In genomic region chr17:79577485-79578187, GRCh38 we compare ENCODE assay signal across 35 cellular contexts. TPM values are rescaled to one million over a fixed set of nuclear protein-coding genes. Genes with fewer than 3 reads are reported as not detected.
"Had no signal": no experiment of that assay in that cellular context is flagged by ENCODE, and none has a peak within 500 bp of the region (broad histone marks: within the 10 kb centered on the region; RNA-seq: fewer than 3 reads in every experiment).

No MANE protein-coding gene starts in this region.

- DNase-seq: activated B cell treated with CpG ODN at 0.5 μM for 24 hours; activated CD4-positive, alpha-beta memory T cell treated with anti-CD3 and anti-CD28 coated beads for 36 hours; activated CD4-positive, alpha-beta T cell treated with anti-CD3 and anti-CD28 coated beads for 36 hours; activated CD4-positive, alpha-beta T cell treated with anti-CD3 and anti-CD28 coated beads, Interleukin-2, amount 10 ng/mL, durations not matched to agents 24 days and 14 days; activated CD8-positive, alpha-beta memory T cell treated with anti-CD3 and anti-CD28 coated beads, Interleukin-2, amount 10 ng/mL, durations not matched to agents 7 days and 5 days; activated CD8-positive, alpha-beta memory T cell treated with anti-CD3 and anti-CD28 coated beads, Interleukin-2, amount 50 U/mL, for 4 hours; activated CD8-positive, alpha-beta T cell treated with anti-CD3 and anti-CD28 coated beads, Interleukin-2, amount 10 ng/mL, durations not matched to agents 7 days and 5 days; activated effector memory CD4-positive, alpha-beta T cell treated with anti-CD3 and anti-CD28 coated beads, Interleukin-2, amount 50 U/mL, for 16 hours; activated naive CD4-positive, alpha-beta T cell treated with anti-CD3 and anti-CD28 coated beads for 36 hours; activated naive CD8-positive, alpha-beta T cell treated with anti-CD3 and anti-CD28 coated beads for 36 hours; activated naive CD8-positive, alpha-beta T cell treated with anti-CD3 and anti-CD28 coated beads, Interleukin-2, amount 50 U/mL, for 24 hours; activated T-cell treated with anti-CD3 and anti-CD28 coated beads, Interleukin-2, amount 50 U/mL, for 1 hour; activated T-cell treated with anti-CD3 and anti-CD28 coated beads, Interleukin-2, amount 50 U/mL, for 48 hours; adrenal gland; body of pancreas; colonic mucosa; effector CD8-positive, alpha-beta T cell; esophagus squamous epithelium; foreskin melanocyte; T-helper 1 cell; T-helper 17 cell; T1000; WERI-Rb-1 had no signal

- H3K9me3 Mint-ChIP-seq: activated B cell treated with CpG ODN at 0.5 μM for 24 hours; activated CD4-positive, alpha-beta memory T cell treated with anti-CD3 and anti-CD28 coated beads for 36 hours; activated CD4-positive, alpha-beta T cell treated with anti-CD3 and anti-CD28 coated beads, Interleukin-2, amount 10 ng/mL, durations not matched to agents 24 days and 14 days; activated naive CD4-positive, alpha-beta T cell treated with anti-CD3 and anti-CD28 coated beads for 36 hours; activated naive CD4-positive, alpha-beta T cell treated with anti-CD3 and anti-CD28 coated beads, Interleukin-2, amount 50 U/mL, for 24 hours; activated naive CD8-positive, alpha-beta T cell treated with anti-CD3 and anti-CD28 coated beads for 36 hours; activated naive CD8-positive, alpha-beta T cell treated with anti-CD3 and anti-CD28 coated beads, Interleukin-2, amount 50 U/mL, for 24 hours; activated T-helper 1 cell treated with anti-CD3 and anti-CD28 coated beads, Interleukin-12 subunit alpha, Interleukin-12 subunit beta, Interleukin-2, Interleukin-4 antibody, amounts not matched to agents 30 ng/mL and 10 ng/mL and 1 ng/mL, durations not matched to agents 14 hours and 24 hours and 36 hours; activated T-helper 2 cell treated with anti-CD3 and anti-CD28 coated beads, Interferon-gamma antibody, Interleukin-2, Interleukin-4, amounts not matched to agents 10 μg/mL and 5 μg/mL and 100 μg/mL, durations not matched to agents 14 hours and 24 hours and 36 hours; T-helper 2 cell treated with Interferon-gamma antibody and Interleukin-4, amounts not matched to agents 5 μg/mL and 100 μg/mL, for 36 hours had no signal

- H3K4me1 ChIP-seq: adrenal gland, body of pancreas, colonic mucosa, esophagus squamous epithelium, gastroesophageal sphincter had no signal

- H3K27me3 Mint-ChIP-seq: activated CD4-positive, alpha-beta T cell treated with anti-CD3 and anti-CD28 coated beads for 36 hours; activated CD4-positive, alpha-beta T cell treated with anti-CD3 and anti-CD28 coated beads, Interleukin-2, amount 10 ng/mL, durations not matched to agents 24 days and 14 days; activated CD8-positive, alpha-beta memory T cell treated with anti-CD3 and anti-CD28 coated beads, Interleukin-2, amount 10 ng/mL, durations not matched to agents 7 days and 5 days had no signal

- H3K27ac Mint-ChIP-seq: activated B cell treated with CpG ODN at 0.5 μM for 24 hours; activated CD4-positive, alpha-beta memory T cell treated with anti-CD3 and anti-CD28 coated beads for 36 hours; activated CD4-positive, alpha-beta T cell treated with anti-CD3 and anti-CD28 coated beads for 36 hours; activated CD4-positive, alpha-beta T cell treated with anti-CD3 and anti-CD28 coated beads, Interleukin-2, amount 10 ng/mL, durations not matched to agents 24 days and 14 days; activated CD8-positive, alpha-beta memory T cell treated with anti-CD3 and anti-CD28 coated beads, Interleukin-2, amount 10 ng/mL, durations not matched to agents 7 days and 5 days; activated CD8-positive, alpha-beta T cell treated with anti-CD3 and anti-CD28 coated beads, Interleukin-2, amount 10 ng/mL, durations not matched to agents 7 days and 5 days; activated naive CD4-positive, alpha-beta T cell treated with anti-CD3 and anti-CD28 coated beads for 36 hours; activated naive CD4-positive, alpha-beta T cell treated with anti-CD3 and anti-CD28 coated beads, Interleukin-2, amount 50 U/mL, for 24 hours; activated naive CD8-positive, alpha-beta T cell treated with anti-CD3 and anti-CD28 coated beads for 36 hours; activated naive CD8-positive, alpha-beta T cell treated with anti-CD3 and anti-CD28 coated beads, Interleukin-2, amount 50 U/mL, for 24 hours; activated T-helper 1 cell treated with anti-CD3 and anti-CD28 coated beads, Interleukin-12 subunit alpha, Interleukin-12 subunit beta, Interleukin-2, Interleukin-4 antibody, amounts not matched to agents 30 ng/mL and 10 ng/mL and 1 ng/mL, durations not matched to agents 14 hours and 24 hours and 36 hours; activated T-helper 2 cell treated with anti-CD3 and anti-CD28 coated beads, Interferon-gamma antibody, Interleukin-2, Interleukin-4, amounts not matched to agents 10 μg/mL and 5 μg/mL and 100 μg/mL, durations not matched to agents 14 hours and 24 hours and 36 hours; T-helper 17 cell; T-helper 2 cell treated with Interferon-gamma antibody and Interleukin-4, amounts not matched to agents 5 μg/mL and 100 μg/mL, for 36 hours had no signal

- H3K36me3 ChIP-seq: adrenal gland, colonic mucosa, esophagus squamous epithelium, gastroesophageal sphincter had no signal

- H3K4me3 Mint-ChIP-seq: activated B cell treated with CpG ODN at 0.5 μM for 24 hours; activated CD4-positive, alpha-beta memory T cell treated with anti-CD3 and anti-CD28 coated beads for 36 hours; activated CD4-positive, alpha-beta T cell treated with anti-CD3 and anti-CD28 coated beads for 36 hours; activated CD4-positive, alpha-beta T cell treated with anti-CD3 and anti-CD28 coated beads, Interleukin-2, amount 10 ng/mL, durations not matched to agents 24 days and 14 days; activated CD8-positive, alpha-beta memory T cell treated with anti-CD3 and anti-CD28 coated beads, Interleukin-2, amount 10 ng/mL, durations not matched to agents 7 days and 5 days; activated CD8-positive, alpha-beta T cell treated with anti-CD3 and anti-CD28 coated beads, Interleukin-2, amount 10 ng/mL, durations not matched to agents 7 days and 5 days; activated naive CD4-positive, alpha-beta T cell treated with anti-CD3 and anti-CD28 coated beads for 36 hours; activated naive CD4-positive, alpha-beta T cell treated with anti-CD3 and anti-CD28 coated beads, Interleukin-2, amount 50 U/mL, for 24 hours; activated naive CD8-positive, alpha-beta T cell treated with anti-CD3 and anti-CD28 coated beads for 36 hours; activated naive CD8-positive, alpha-beta T cell treated with anti-CD3 and anti-CD28 coated beads, Interleukin-2, amount 50 U/mL, for 24 hours; activated T-helper 1 cell treated with anti-CD3 and anti-CD28 coated beads, Interleukin-12 subunit alpha, Interleukin-12 subunit beta, Interleukin-2, Interleukin-4 antibody, amounts not matched to agents 30 ng/mL and 10 ng/mL and 1 ng/mL, durations not matched to agents 14 hours and 24 hours and 36 hours; T-helper 17 cell; T-helper 2 cell treated with Interferon-gamma antibody and Interleukin-4, amounts not matched to agents 5 μg/mL and 100 μg/mL, for 36 hours had no signal

- H3K27ac ChIP-seq: adrenal gland, body of pancreas, colonic mucosa, epithelial cell of prostate, esophagus squamous epithelium, gastroesophageal sphincter, WERI-Rb-1 had no signal

- H3K4me1 Mint-ChIP-seq: activated B cell treated with CpG ODN at 0.5 μM for 24 hours; activated CD4-positive, alpha-beta T cell treated with anti-CD3 and anti-CD28 coated beads for 36 hours; activated CD4-positive, alpha-beta T cell treated with anti-CD3 and anti-CD28 coated beads, Interleukin-2, amount 10 ng/mL, durations not matched to agents 24 days and 14 days; activated CD8-positive, alpha-beta memory T cell treated with anti-CD3 and anti-CD28 coated beads, Interleukin-2, amount 10 ng/mL, durations not matched to agents 7 days and 5 days; activated naive CD4-positive, alpha-beta T cell treated with anti-CD3 and anti-CD28 coated beads, Interleukin-2, amount 50 U/mL, for 24 hours; activated naive CD8-positive, alpha-beta T cell treated with anti-CD3 and anti-CD28 coated beads for 36 hours; activated naive CD8-positive, alpha-beta T cell treated with anti-CD3 and anti-CD28 coated beads, Interleukin-2, amount 50 U/mL, for 24 hours; T-helper 17 cell had no signal

- H3K36me3 Mint-ChIP-seq: activated CD4-positive, alpha-beta memory T cell treated with anti-CD3 and anti-CD28 coated beads for 36 hours; activated CD8-positive, alpha-beta memory T cell treated with anti-CD3 and anti-CD28 coated beads, Interleukin-2, amount 10 ng/mL, durations not matched to agents 7 days and 5 days; activated naive CD4-positive, alpha-beta T cell treated with anti-CD3 and anti-CD28 coated beads, Interleukin-2, amount 50 U/mL, for 24 hours; activated naive CD8-positive, alpha-beta T cell treated with anti-CD3 and anti-CD28 coated beads for 36 hours had no signal

- H3K9me3 ChIP-seq: adrenal gland, body of pancreas, colonic mucosa, esophagus squamous epithelium, gastroesophageal sphincter had no signal

- H3K4me3 ChIP-seq: adrenal gland, body of pancreas, colonic mucosa, esophagus squamous epithelium, gastroesophageal sphincter had no signal

- ATAC-seq: activated CD4-positive, alpha-beta T cell treated with anti-CD3 and anti-CD28 coated beads for 36 hours; activated CD8-positive, alpha-beta memory T cell treated with anti-CD3 and anti-CD28 coated beads, Interleukin-2, amount 10 ng/mL, durations not matched to agents 7 days and 5 days; activated CD8-positive, alpha-beta T cell treated with anti-CD3 and anti-CD28 coated beads, Interleukin-2, amount 10 ng/mL, durations not matched to agents 7 days and 5 days; activated naive CD8-positive, alpha-beta T cell treated with anti-CD3 and anti-CD28 coated beads, Interleukin-2, amount 50 U/mL, for 24 hours; body of pancreas; gastroesophageal sphincter; T-helper 17 cell had no signal

- H3K27me3 ChIP-seq: adrenal gland, body of pancreas, colonic mucosa had no signal

RNA-seq across cellular contexts. Expression of gene RBFOX3, which starts 33.2 kb away (rescaled TPM):
- total RNA-seq: activated CD4-positive, alpha-beta memory T cell treated with anti-CD3 and anti-CD28 coated beads for 36 hours; activated CD4-positive, alpha-beta T cell treated with anti-CD3 and anti-CD28 coated beads, Interleukin-2, amount 10 ng/mL, durations not matched to agents 24 days and 14 days; activated CD8-positive, alpha-beta memory T cell treated with anti-CD3 and anti-CD28 coated beads for 36 hours; activated CD8-positive, alpha-beta memory T cell treated with anti-CD3 and anti-CD28 coated beads, Interleukin-2, amount 10 ng/mL, durations not matched to agents 7 days and 5 days; activated CD8-positive, alpha-beta T cell treated with anti-CD3 and anti-CD28 coated beads, Interleukin-2, amount 10 ng/mL, durations not matched to agents 7 days and 5 days; activated naive CD4-positive, alpha-beta T cell treated with anti-CD3 and anti-CD28 coated beads for 36 hours; activated naive CD8-positive, alpha-beta T cell treated with anti-CD3 and anti-CD28 coated beads for 36 hours; activated T-helper 1 cell treated with anti-CD3 and anti-CD28 coated beads, Interleukin-12 subunit alpha, Interleukin-12 subunit beta, Interleukin-2, Interleukin-4 antibody, amounts not matched to agents 30 ng/mL and 10 ng/mL and 1 ng/mL, durations not matched to agents 14 hours and 24 hours and 36 hours; activated T-helper 2 cell treated with anti-CD3 and anti-CD28 coated beads, Interferon-gamma antibody, Interleukin-2, Interleukin-4, amounts not matched to agents 10 μg/mL and 5 μg/mL and 100 μg/mL, durations not matched to agents 14 hours and 24 hours and 36 hours; dermis microvascular lymphatic vessel endothelial cell; endothelial cell of umbilical vein; fibroblast of lung; fibroblast of villous mesenchyme; glomerular endothelial cell had no signal
